ENCODE assay signal across 13 cellular contexts in the genomic region with DNA sequence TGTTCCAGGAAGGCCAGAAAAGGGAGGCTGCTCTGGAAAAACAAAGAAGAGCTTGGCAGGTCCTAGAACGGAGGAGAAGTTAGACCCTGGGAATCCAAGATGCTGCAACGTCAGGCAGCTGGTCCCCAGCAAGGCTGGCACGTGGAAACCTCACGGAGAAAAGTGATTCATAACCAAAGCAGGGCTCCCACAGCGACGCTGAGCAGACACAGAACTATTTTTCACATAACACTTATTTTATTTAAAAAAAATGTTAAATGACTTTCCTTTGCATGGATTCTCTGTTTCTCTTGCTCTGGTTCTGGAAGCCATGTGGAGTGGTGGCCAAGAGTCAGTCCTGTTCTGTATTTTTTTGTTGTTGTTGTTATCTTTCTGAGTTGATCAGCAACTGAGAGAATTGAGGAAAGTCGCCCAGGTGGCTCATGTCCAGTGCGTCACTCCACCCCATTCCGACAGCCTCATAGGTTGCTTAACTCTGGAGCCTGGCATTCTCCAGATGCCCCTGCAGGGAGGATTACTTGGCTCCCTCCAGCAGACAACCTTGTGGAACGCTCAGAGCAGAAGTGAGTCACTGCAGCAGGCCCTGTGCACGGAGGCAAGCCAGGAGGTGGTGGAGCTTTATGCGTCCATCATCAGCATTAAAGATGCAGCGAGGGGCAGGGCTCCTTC.
DNase-seq lines count a peak whose midpoint lies in the region; ATAC-seq and TF ChIP-seq lines count a peak whose summit lies in the region.
"Had no signal": no experiment of that assay in that cellular context is flagged by ENCODE, and none has a peak within 500 bp of the region (broad histone marks: within the 10 kb centered on the region; RNA-seq: fewer than 3 reads in every experiment).

No MANE protein-coding gene starts in this region.

- H4K20me1 ChIP-seq in osteoblast (ENCODE audit: insufficient read depth, low read length), result no peaks in the 10 kb centered on the region

- peak overlapping the region; percentile 27 to 48 for H3K4me3 Mint-ChIP-seq in effector memory CD8-positive, alpha-beta T cell
- no peak overlapping the region for H3K4me3 Mint-ChIP-seq in nephron progenitor cell

- no peaks in the 10 kb centered on the region for H3K27me3 ChIP-seq in osteoblast (ENCODE audit: insufficient read depth, low read length)
- H3K27me3 ChIP-seq: colonic mucosa had no signal

- H2AFZ ChIP-seq in osteoblast (ENCODE audit: low read length), result no peak overlapping the region

- peaks cover 31 to 32% of the 10 kb centered on the region in 2 donors for H3K4me1 Mint-ChIP-seq in effector memory CD8-positive, alpha-beta T cell (ENCODE audit: low read depth in 2 of 2)
- H3K4me1 Mint-ChIP-seq in nephron progenitor cell, result peaks cover 11% of the 10 kb centered on the region

- peak overlapping the region; percentile 26 to 54 for H3K27ac Mint-ChIP-seq in effector memory CD8-positive, alpha-beta T cell
- no peak overlapping the region for H3K27ac Mint-ChIP-seq in nephron progenitor cell

- H3K4me3 ChIP-seq in AG09309 (ENCODE audit: control insufficient read depth, low read depth, low read length) (no peak overlapping the region), osteoblast (ENCODE audit: insufficient read depth, low read length) (no peak overlapping the region)
- H3K4me3 ChIP-seq: colonic mucosa had no signal

- TF ChIP-seq CTCF in AG09309 (IDR thresholded peaks at IDR 0.05; ENCODE audit: control insufficient read depth, insufficient read depth, low read depth, low read length, missing control alignments) (no peak), osteoblast (IDR thresholded peaks at IDR 0.05; ENCODE audit: extremely low read depth, low read depth, low read length) (no peak), nephron progenitor cell (IDR thresholded peaks at IDR 0.05) (no peak)

- no peaks in the 10 kb centered on the region for H3K79me2 ChIP-seq in osteoblast (ENCODE audit: insufficient read depth, low read length)

- no peaks in the 10 kb centered on the region for H3K36me3 ChIP-seq in KOPT-K1 (ENCODE audit: insufficient read depth, low read length)
- H3K36me3 ChIP-seq in osteoblast (ENCODE audit: insufficient read depth, low read length), result no peaks in the 10 kb centered on the region
- H3K36me3 ChIP-seq: colonic mucosa had no signal

- H3K36me3 Mint-ChIP-seq in effector memory CD8-positive, alpha-beta T cell (ENCODE audit: insufficient read depth), result peaks cover 3% of the 10 kb centered on the region
- no peaks in the 10 kb centered on the region for H3K36me3 Mint-ChIP-seq in nephron progenitor cell (ENCODE audit: low read depth)

- no peak for ATAC-seq in effector memory CD8-positive, alpha-beta T cell (replicated peaks)
- no peak for ATAC-seq in HG02610 (IDR thresholded peaks at IDR 0.05; ENCODE audit: unreplicated experiment)
- no peak for ATAC-seq in HG02885 (IDR thresholded peaks at IDR 0.05; ENCODE audit: poor library complexity, unreplicated experiment)
- ATAC-seq: HCT116 had no signal

- H3K27ac ChIP-seq in KOPT-K1 (ENCODE audit: low read depth, low read length, poor library complexity, severe bottlenecking) (peak overlapping the region; percentile 56), osteoblast (ENCODE audit: low read depth, low read length) (no peak overlapping the region)
- H3K27ac ChIP-seq: colonic mucosa had no signal

- H3K4me2 ChIP-seq in osteoblast (ENCODE audit: insufficient read depth, low read length), result no peak overlapping the region

- H3K9me3 ChIP-seq in KOPT-K1 (ENCODE audit: insufficient read depth, low read length, poor library complexity, severe bottlenecking), result peaks cover under 1% of the 10 kb centered on the region
- no peaks in the 10 kb centered on the region for H3K9me3 ChIP-seq in osteoblast (ENCODE audit: low read depth, low read length)
- H3K9me3 ChIP-seq: colonic mucosa had no signal

- no peaks in the 10 kb centered on the region for H3K27me3 Mint-ChIP-seq in effector memory CD8-positive, alpha-beta T cell
- peaks cover 5% of the 10 kb centered on the region for H3K27me3 Mint-ChIP-seq in nephron progenitor cell (ENCODE audit: low read depth, poor library complexity)

- no peaks in the 10 kb centered on the region for H3K4me1 ChIP-seq in osteoblast (ENCODE audit: insufficient read depth, low read length)
- H3K4me1 ChIP-seq: colonic mucosa had no signal

- no peaks in the 10 kb centered on the region for H3K9me3 Mint-ChIP-seq in effector memory CD8-positive, alpha-beta T cell
- H3K9me3 Mint-ChIP-seq in nephron progenitor cell, result peaks cover 13% of the 10 kb centered on the region

- DNase-seq in AG09309 (ENCODE audit: low read depth), result peak; percentile 63
- no peak for DNase-seq in effector memory CD8-positive, alpha-beta T cell
- DNase-seq in osteoblast (ENCODE audit: insufficient read length, low spot score, missing footprints), result peak; percentile 59
- no peak for DNase-seq in activated CD8-positive, alpha-beta memory T cell treated with anti-CD3 and anti-CD28 coated beads, Interleukin-2, amount 50 U/mL, for 48 hours
- DNase-seq in nephron progenitor cell, result no peak
- DNase-seq: colonic mucosa, islet precursor cell, retina, SW 1271 had no signal

Comparison
In these comparisons a context has a peak if more than half of its experiments do, and no peak if none do; other contexts are left out.
1. DNase-seq: peak in AG09309 (single experiment) and osteoblast (single experiment); none in effector memory CD8-positive, alpha-beta T cell (0 of 3), activated CD8-positive, alpha-beta memory T cell treated with anti-CD3 and anti-CD28 coated beads, Interleukin-2, amount 50 U/mL, for 48 hours (single experiment) and nephron progenitor cell (single experiment).